ENCODE assay signal across 9 cellular contexts in genomic region chrX:63746278-63746677, GRCh38. TPM values are rescaled to one million over a fixed set of nuclear protein-coding genes. Genes with fewer than 3 reads are reported as not detected.
A peak's percentile ranks its signal among the peaks of the same experiment; 100 is the strongest.
DNase-seq lines count a peak whose midpoint lies in the region; ATAC-seq and TF ChIP-seq lines count a peak whose summit lies in the region.
"Had no signal": no experiment of that assay in that cellular context is flagged by ENCODE, and none has a peak within 500 bp of the region (broad histone marks: within the 10 kb centered on the region; RNA-seq: fewer than 3 reads in every experiment).

No MANE protein-coding gene starts in this region.

- no peaks in the 10 kb centered on the region for H3K9me3 Mint-ChIP-seq in type B pancreatic cell

- DNase-seq in left colon: no peak
- DNase-seq in type B pancreatic cell (ENCODE audit: extremely low spot score, unreplicated experiment): no peak
- no peak for DNase-seq in ACHN
- no peak for DNase-seq in NCI-H510A (lab: John Stamatoyannopoulos, UW)
- DNase-seq: NCI-H1694 had no signal

- H3K27me3 Mint-ChIP-seq in type B pancreatic cell: no peaks in the 10 kb centered on the region

- H3K4me1 Mint-ChIP-seq in type B pancreatic cell (ENCODE audit: unreplicated experiment): no peaks in the 10 kb centered on the region

- no peak overlapping the region for H3K27ac Mint-ChIP-seq in type B pancreatic cell

- in situ Hi-C loops in ACHN (cut with HindIII; ENCODE audit: low pct_ligation_motif_present, low pct_unique_long_range_greater_than_20kb, low sequenced_read_pairs): no loop called here

- TF ChIP-seq CTCF in type B pancreatic cell (conservative IDR thresholded peaks at IDR 0.05): no peak

- intact Hi-C loops in left colon (cut with DNase I, micrococcal nuclease): no loop called here

- peaks cover 3% of the 10 kb centered on the region for H3K36me3 Mint-ChIP-seq in type B pancreatic cell

- ATAC-seq in GM18867 (IDR thresholded peaks at IDR 0.05; ENCODE audit: unreplicated experiment): peak; percentile 70
- peak; percentile 80 for ATAC-seq in GM21529 (IDR thresholded peaks at IDR 0.05; ENCODE audit: unreplicated experiment)
- peak; percentile 76 for ATAC-seq in HG03520 (IDR thresholded peaks at IDR 0.05; ENCODE audit: unreplicated experiment)
- peak; percentile 12 for ATAC-seq in left colon
- no peak for ATAC-seq in GM21360 (IDR thresholded peaks at IDR 0.05; ENCODE audit: unreplicated experiment)

- no peak overlapping the region for H3K4me3 Mint-ChIP-seq in type B pancreatic cell

RNA-seq across cellular contexts. Expression of gene ARHGEF9, which starts 38.7 kb away (rescaled TPM):
- 10 to 100 TPM; 31.0 to 40.0 TPM for total RNA-seq in left colon
- 22.6 and 37.0 TPM in 2 replicates for total RNA-seq in type B pancreatic cell (ENCODE audit: low replicate concordance)
